In the genomic region with DNA sequence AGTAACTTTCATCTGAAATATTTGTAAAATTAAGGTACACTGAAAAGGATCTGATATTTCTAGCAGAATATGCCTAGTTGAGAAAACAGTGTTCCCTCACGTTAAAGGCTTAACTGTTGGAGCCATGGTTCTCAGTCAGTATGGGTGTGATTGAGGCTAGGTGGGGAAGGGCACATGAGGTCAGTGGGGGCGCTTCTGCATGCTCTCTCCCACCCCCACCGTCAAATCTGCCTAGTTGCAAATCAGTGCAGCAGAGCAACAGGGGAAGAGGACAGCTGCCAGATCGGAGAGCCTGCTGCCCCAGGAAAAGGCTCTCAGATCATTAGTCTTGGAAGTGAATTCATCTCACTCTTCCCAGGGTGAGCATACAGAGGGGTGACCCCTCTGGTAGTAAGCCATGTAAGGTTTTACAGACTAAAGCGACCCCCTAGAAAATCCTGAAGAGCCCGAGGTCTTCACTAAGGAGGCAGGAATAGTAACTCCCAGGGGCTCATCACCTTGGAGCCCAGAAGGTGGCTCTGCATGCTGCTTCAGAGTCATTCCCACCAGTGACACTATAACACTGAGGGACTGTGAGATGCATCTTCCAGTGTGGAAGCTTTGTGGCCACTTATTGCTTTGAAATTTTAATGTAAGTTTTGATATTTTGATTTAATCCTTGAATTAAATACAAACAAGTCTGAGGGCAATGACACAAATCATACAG, we compare ENCODE assay signal across 18 cellular contexts.
"Had no signal": no experiment of that assay in that cellular context is flagged by ENCODE, and none has a peak within 500 bp of the region (broad histone marks: within the 10 kb centered on the region; RNA-seq: fewer than 3 reads in every experiment).

No MANE protein-coding gene starts in this region.

- H3K4me3 ChIP-seq: breast epithelium, heart left ventricle, left lung, ovary, thoracic aorta had no signal

- H3K27me3 ChIP-seq: breast epithelium, ovary had no signal

- H3K27ac ChIP-seq: breast epithelium, heart left ventricle, left lung, ovary, thoracic aorta had no signal

- H3K9me3 Mint-ChIP-seq: activated CD4-positive, alpha-beta memory T cell treated with anti-CD3 and anti-CD28 coated beads for 36 hours had no signal

- H3K27ac Mint-ChIP-seq: activated CD4-positive, alpha-beta memory T cell treated with anti-CD3 and anti-CD28 coated beads for 36 hours; activated naive CD8-positive, alpha-beta T cell treated with anti-CD3 and anti-CD28 coated beads for 36 hours; nephron; stimulated activated naive CD8-positive, alpha-beta T cell treated with anti-CD3 and anti-CD28 coated beads, Interleukin-15, amount 100 ng/mL, for 72 hours had no signal

- H3K4me3 Mint-ChIP-seq: activated CD4-positive, alpha-beta memory T cell treated with anti-CD3 and anti-CD28 coated beads for 36 hours; activated naive CD8-positive, alpha-beta T cell treated with anti-CD3 and anti-CD28 coated beads for 36 hours; nephron; stimulated activated naive CD8-positive, alpha-beta T cell treated with anti-CD3 and anti-CD28 coated beads, Interleukin-15, amount 100 ng/mL, for 72 hours had no signal

- H3K4me1 ChIP-seq: breast epithelium, heart left ventricle, left lung had no signal

- H3K4me1 Mint-ChIP-seq: activated naive CD8-positive, alpha-beta T cell treated with anti-CD3 and anti-CD28 coated beads for 36 hours; nephron; stimulated activated naive CD8-positive, alpha-beta T cell treated with anti-CD3 and anti-CD28 coated beads, Interleukin-15, amount 100 ng/mL, for 72 hours had no signal

- ATAC-seq: esophagus mucosa; left lung; stimulated activated naive CD8-positive, alpha-beta T cell treated with anti-CD3 and anti-CD28 coated beads, Interleukin-15, amount 100 ng/mL, for 72 hours had no signal

- H3K36me3 Mint-ChIP-seq: activated CD4-positive, alpha-beta memory T cell treated with anti-CD3 and anti-CD28 coated beads for 36 hours; activated naive CD8-positive, alpha-beta T cell treated with anti-CD3 and anti-CD28 coated beads for 36 hours had no signal

- DNase-seq: activated CD4-positive, alpha-beta memory T cell treated with anti-CD3 and anti-CD28 coated beads for 36 hours; activated CD4-positive, alpha-beta T cell treated with anti-CD3 and anti-CD28 coated beads for 1 hour; activated gamma-delta T cell; activated naive CD8-positive, alpha-beta T cell treated with anti-CD3 and anti-CD28 coated beads for 36 hours; activated T-cell treated with anti-CD3 and anti-CD28 coated beads, Interleukin-2, amount 50 U/mL, for 48 hours; anterior cingulate cortex; heart left ventricle; islet precursor cell; left lung; mesenchymal stem cell; ovary; stimulated activated CD4-positive, alpha-beta T cell treated with anti-CD3 and anti-CD28 coated beads, Interleukin-15, amount 100 ng/mL, for 24 hours; stimulated activated CD4-positive, alpha-beta T cell treated with anti-CD3 and anti-CD28 coated beads, Interleukin-4, amount 100 ng/mL, for 24 hours; stimulated activated naive CD8-positive, alpha-beta T cell treated with anti-CD3 and anti-CD28 coated beads, Interleukin-15, amount 100 ng/mL, for 72 hours had no signal

- H3K36me3 ChIP-seq: breast epithelium, heart left ventricle, left lung, ovary, thoracic aorta had no signal
